ENCODE assay signal across 26 cellular contexts in the genomic region with DNA sequence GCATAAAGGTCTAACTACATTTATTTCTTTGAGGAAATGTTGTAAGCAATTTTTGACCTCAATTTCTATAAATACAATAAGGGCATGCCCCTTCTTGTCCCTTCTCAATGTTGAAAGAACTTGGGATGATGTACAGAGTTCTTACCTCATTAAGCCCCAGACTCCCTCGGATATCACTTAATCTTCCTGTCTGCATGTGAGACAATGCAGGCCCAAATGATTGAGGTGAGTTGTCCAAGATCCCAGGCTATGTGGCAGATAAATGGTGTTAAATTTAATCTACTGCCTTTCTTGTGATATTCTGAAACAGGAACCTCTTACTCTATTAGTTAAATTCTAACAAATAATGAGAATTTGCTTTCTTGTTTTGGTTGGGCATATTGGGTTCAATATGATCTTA.
DNase-seq lines count a peak whose midpoint lies in the region; ATAC-seq and TF ChIP-seq lines count a peak whose summit lies in the region.
"Had no signal": no experiment of that assay in that cellular context is flagged by ENCODE, and none has a peak within 500 bp of the region (broad histone marks: within the 10 kb centered on the region; RNA-seq: fewer than 3 reads in every experiment).

No MANE protein-coding gene starts in this region.

- H3K4me3 ChIP-seq in SK-N-SH (ENCODE audit: low read depth in 2 of 2, low read length in 1 of 2) (no peak overlapping the region), cardiac muscle cell (no peak overlapping the region), right atrium auricular region (no peak overlapping the region)
- H3K4me3 ChIP-seq: BLaER1, GM12878 had no signal

- no peaks in the 10 kb centered on the region for H3K27me3 ChIP-seq in SK-N-SH (ENCODE audit: insufficient read depth)
- no peaks in the 10 kb centered on the region for H3K27me3 ChIP-seq in cardiac muscle cell
- H3K27me3 ChIP-seq in right atrium auricular region = no peaks in the 10 kb centered on the region
- H3K27me3 ChIP-seq: BE2C, BLaER1 had no signal

- H3K27ac ChIP-seq in SK-N-SH (ENCODE audit: low read depth in 2 of 2, low read length in 1 of 2) (no peak overlapping the region), cardiac muscle cell (peak overlapping the region; percentile 35), right atrium auricular region (no peak overlapping the region)
- H3K27ac ChIP-seq: BLaER1 had no signal

- intact Hi-C loops in activated CD4-positive, alpha-beta memory T cell treated with anti-CD3 and anti-CD28 coated beads for 36 hours (cut with micrococcal nuclease) = no loop called here
- intact Hi-C loops in sciatic nerve (cut with DNase I) = no loop called here

- H3K9me3 Mint-ChIP-seq in activated CD4-positive, alpha-beta memory T cell treated with anti-CD3 and anti-CD28 coated beads for 36 hours = peaks cover 4% of the 10 kb centered on the region

- TF ChIP-seq CTCF in SK-N-SH (IDR thresholded peaks at IDR 0.05) (no peak), cardiac muscle cell (IDR thresholded peaks at IDR 0.05; ENCODE audit: low read depth, low read length) (no peak), right atrium auricular region (IDR thresholded peaks at IDR 0.05) (no peak)

- no peak overlapping the region for H3K27ac Mint-ChIP-seq in activated CD4-positive, alpha-beta memory T cell treated with anti-CD3 and anti-CD28 coated beads for 36 hours
- H3K27ac Mint-ChIP-seq: CD4-positive, alpha-beta memory T cell; CD4-positive, CD25-positive, alpha-beta regulatory T cell; CD8-positive, alpha-beta memory T cell had no signal

- no peaks in the 10 kb centered on the region for H3K36me3 Mint-ChIP-seq in activated CD4-positive, alpha-beta memory T cell treated with anti-CD3 and anti-CD28 coated beads for 36 hours
- H3K36me3 Mint-ChIP-seq: CD14-positive monocyte; CD4-positive, alpha-beta memory T cell; CD4-positive, CD25-positive, alpha-beta regulatory T cell; CD8-positive, alpha-beta memory T cell had no signal

- CTCF ChIA-PET in SK-N-SH (lab: Yijun Ruan, JAX) = interaction anchor here (1.0 to 1.2 kb wide), 2 partner anchors 12 to 29 kb away, joined by 3 to 7 read pairs; no protein-coding TSS in a partner anchor
- CTCF ChIA-PET in activated CD4-positive, alpha-beta memory T cell treated with anti-CD3 and anti-CD28 coated beads for 36 hours (lab: Charles Lee) = no interaction called here

- H3K36me3 ChIP-seq in SK-N-SH (replicated peaks in 1 of 2; ENCODE audit: control insufficient read depth in 1 of 2, insufficient read depth in 2 of 2, low read length in 1 of 2) (no peaks in the 10 kb centered on the region), cardiac muscle cell (no peaks in the 10 kb centered on the region), right atrium auricular region (no peaks in the 10 kb centered on the region)
- H3K36me3 ChIP-seq: BE2C, BLaER1 had no signal

- H3K4me3 Mint-ChIP-seq in activated CD4-positive, alpha-beta memory T cell treated with anti-CD3 and anti-CD28 coated beads for 36 hours = no peak overlapping the region
- H3K4me3 Mint-ChIP-seq: CD14-positive monocyte; CD4-positive, alpha-beta memory T cell; CD4-positive, CD25-positive, alpha-beta regulatory T cell; CD8-positive, alpha-beta memory T cell had no signal

- TF ChIP-seq EP300 in SK-N-SH (IDR thresholded peaks at IDR 0.05; ENCODE audit: borderline replicate concordance in 1 of 2, low read depth in 1 of 2, low read length in 1 of 2) = no peak

- H3K79me2 ChIP-seq in SK-N-SH (ENCODE audit: insufficient read depth) = no peaks in the 10 kb centered on the region

- ATAC-seq in SK-N-SH treated with all-trans-retinoic acid at 6 μM for 48 hours = no peak
- no peak for ATAC-seq in sciatic nerve
- ATAC-seq: GM12878 had no signal

- no peaks in the 10 kb centered on the region for H3K9me3 ChIP-seq in SK-N-SH
- H3K9me3 ChIP-seq in cardiac muscle cell (ENCODE audit: low read depth) = no peaks in the 10 kb centered on the region
- no peaks in the 10 kb centered on the region for H3K9me3 ChIP-seq in right atrium auricular region
- H3K9me3 ChIP-seq: BE2C, BLaER1 had no signal

- H3K9me2 ChIP-seq in SK-N-SH = no peaks in the 10 kb centered on the region

- H3K4me1 ChIP-seq in SK-N-SH (ENCODE audit: control insufficient read depth in 1 of 2, insufficient read depth in 2 of 2, low read depth in 1 of 2, low read length in 1 of 2) = no peaks in the 10 kb centered on the region; a peak in 1 of 4 replicates
- H3K4me1 ChIP-seq in cardiac muscle cell (ENCODE audit: low read depth) = peaks cover 21% of the 10 kb centered on the region
- H3K4me1 ChIP-seq in right atrium auricular region = no peaks in the 10 kb centered on the region
- H3K4me1 ChIP-seq: BE2C, BLaER1 had no signal

- no peaks in the 10 kb centered on the region for H3F3A ChIP-seq in SK-N-SH (replicated peaks; ENCODE audit: insufficient read depth)

- DNase-seq in SK-N-SH (no peak), cardiac muscle cell (ENCODE audit: low read depth in 1 of 2, low spot score in 1 of 2) (peak in 1 of 2 donors; percentile 6), right atrium auricular region (ENCODE audit: low spot score) (no peak), SK-N-DZ (ENCODE audit: low spot score) (peak; percentile 96), left kidney (ENCODE audit: low read depth, low spot score) (peak; percentile 30), sciatic nerve (ENCODE audit: low spot score) (no peak)
- DNase-seq in activated CD4-positive, alpha-beta memory T cell treated with anti-CD3 and anti-CD28 coated beads for 36 hours = no peak
- DNase-seq: 8988T; ACHN; BE2C; C1 segment of cervical spinal cord; CD4-positive, alpha-beta memory T cell; CD4-positive, CD25-positive, alpha-beta regulatory T cell; CD8-positive, alpha-beta memory T cell; COR-L47; DMS 273 treated with DMSO at 0.1 percent for 48 hours; DMS153; DMS53; DMS79; DND-41; EL; GDM1 had no signal

- H3K4me2 ChIP-seq in SK-N-SH = no peak overlapping the region
- H3K4me2 ChIP-seq: BLaER1 had no signal

- H4K20me1 ChIP-seq in SK-N-SH (ENCODE audit: insufficient read depth) = no peaks in the 10 kb centered on the region
- H4K20me1 ChIP-seq: BLaER1 had no signal

- TF ChIP-seq RAD21 in SK-N-SH (IDR thresholded peaks at IDR 0.05; ENCODE audit: low read length) = no peak

- H2AFZ ChIP-seq in SK-N-SH (ENCODE audit: low read depth) = no peak overlapping the region

- 0% methylated on average over 1 of the region's 1 CpG for WGBS in SK-N-SH (ENCODE audit: low lambda C conversion rate)

- H3K27me3 Mint-ChIP-seq in activated CD4-positive, alpha-beta memory T cell treated with anti-CD3 and anti-CD28 coated beads for 36 hours = no peaks in the 10 kb centered on the region
- H3K27me3 Mint-ChIP-seq: CD4-positive, alpha-beta memory T cell; CD4-positive, CD25-positive, alpha-beta regulatory T cell; CD8-positive, alpha-beta memory T cell had no signal

- H3K4me1 Mint-ChIP-seq in activated CD4-positive, alpha-beta memory T cell treated with anti-CD3 and anti-CD28 coated beads for 36 hours (ENCODE audit: low read depth) = no peaks in the 10 kb centered on the region
- H3K4me1 Mint-ChIP-seq: CD14-positive monocyte; CD4-positive, alpha-beta memory T cell; CD4-positive, CD25-positive, alpha-beta regulatory T cell; CD8-positive, alpha-beta memory T cell had no signal

- no peak overlapping the region for H3K9ac ChIP-seq in SK-N-SH
- H3K9ac ChIP-seq: BLaER1 had no signal

- POLR2A ChIA-PET in SK-N-SH (lab: Yijun Ruan, JAX) = no interaction called here
- POLR2A ChIA-PET in activated CD4-positive, alpha-beta memory T cell treated with anti-CD3 and anti-CD28 coated beads for 36 hours (lab: Charles Lee) = no interaction called here

TF ChIP-seq in SK-N-SH, 30 proteins besides CTCF, POLR2A, EP300 and RAD21:
- peak; percentile 28; the same call in 1 of the 2 replicates for TF ChIP-seq GATA2 (CRISPR knock-in tag; IDR thresholded peaks at IDR 0.05)
- TF ChIP-seq FOXJ3 (CRISPR knock-in tag; IDR thresholded peaks at IDR 0.05) = no peak

TF ChIP-seq in SK-N-SH treated with all-trans-retinoic acid at 6 μM for 48 hours, 23 proteins besides CTCF, POLR2A, EP300 and RAD21:
- TF ChIP-seq SNAI2 (CRISPR knock-in tag; IDR thresholded peaks at IDR 0.05) (no peak), TCF4 (CRISPR knock-in tag; IDR thresholded peaks at IDR 0.05; ENCODE audit: borderline replicate concordance) (no peak)
TF ChIP-seq in SK-N-SH treated with all-trans-retinoic acid at 6 μM for 48 hours: peak in this region for 0.

Comparison
In these comparisons a context has a peak if more than half of its experiments do, and no peak if none do; other contexts are left out.
1. DNase-seq: peak in SK-N-DZ (single experiment) and left kidney (single experiment); none in SK-N-SH (single experiment), right atrium auricular region (single experiment), activated CD4-positive, alpha-beta memory T cell treated with anti-CD3 and anti-CD28 coated beads for 36 hours (single experiment) and sciatic nerve (single experiment).